ENCODE assay signal across 8 cellular contexts in genomic region chr1:26363549-26364448, GRCh38. TPM values are rescaled to one million over a fixed set of nuclear protein-coding genes. Genes with fewer than 3 reads are reported as not detected.
A peak's percentile ranks its signal among the peaks of the same experiment; 100 is the strongest.
DNase-seq lines count a peak whose midpoint lies in the region; ATAC-seq and TF ChIP-seq lines count a peak whose summit lies in the region.

No MANE protein-coding gene starts in this region.

- H3K9ac ChIP-seq in colonic mucosa (ENCODE audit: low read depth in 2 of 2, low read length in 2 of 2): no peak overlapping the region
- H3K9ac ChIP-seq in liver (ENCODE audit: low read depth in 1 of 2, low read length in 2 of 2): no peak overlapping the region

- peaks cover 18% of the 10 kb centered on the region for H3K27me3 Mint-ChIP-seq in activated CD4-positive, alpha-beta T cell treated with anti-CD3 and anti-CD28 coated beads, Interleukin-2, amount 10 ng/mL, durations not matched to agents 24 days and 14 days

- intact Hi-C loops in activated CD4-positive, alpha-beta T cell treated with anti-CD3 and anti-CD28 coated beads, Interleukin-2, amount 10 ng/mL, durations not matched to agents 24 days and 14 days (cut with micrococcal nuclease): loop anchor here (2.0 to 5.0 kb wide), 3 partner anchors 34 to 77 kb away; no protein-coding TSS in a partner anchor
- intact Hi-C loops in colonic mucosa (cut with DNase I): loop anchor here (2.0 to 5.0 kb wide), 2 partner anchors 41 to 79 kb away; no protein-coding TSS in a partner anchor

- H3K27ac ChIP-seq in AG04450 (ENCODE audit: low read depth, low read length) (no peak overlapping the region), colonic mucosa (no peak overlapping the region), liver (ENCODE audit: low read depth in 1 of 2, low read length in 2 of 2) (no peak overlapping the region)

- TF ChIP-seq RAD21 in liver (IDR thresholded peaks at IDR 0.05): peak; percentile 75 to 82

- H3K4me3 ChIP-seq in AG04450 (ENCODE audit: low read depth, low read length) (no peak overlapping the region), colonic mucosa (no peak overlapping the region), liver (ENCODE audit: low read depth in 1 of 3, low read length in 3 of 3) (no peak overlapping the region)

- H3K27me3 ChIP-seq in AG04450 (ENCODE audit: control insufficient read depth, insufficient read depth, low read length) (peaks cover 56% of the 10 kb centered on the region), colonic mucosa (peaks cover 19% of the 10 kb centered on the region), liver (ENCODE audit: control insufficient read depth in 4 of 4, insufficient read depth in 4 of 4, low read length in 3 of 4) (no peaks in the 10 kb centered on the region)

- POLR2A ChIA-PET in AG04450 (lab: Yijun Ruan, JAX): no interaction called here

- 31% methylated on average over 26 of the region's 26 CpGs for WGBS in liver

- H3K9me3 Mint-ChIP-seq in activated CD4-positive, alpha-beta T cell treated with anti-CD3 and anti-CD28 coated beads, Interleukin-2, amount 10 ng/mL, durations not matched to agents 24 days and 14 days: no peaks in the 10 kb centered on the region

- H3K9me3 ChIP-seq in AG04450 (ENCODE audit: control insufficient read depth, insufficient read depth, low read length) (peaks cover 7% of the 10 kb centered on the region; the same call in 1 of the 2 replicates), colonic mucosa (no peaks in the 10 kb centered on the region), liver (ENCODE audit: control insufficient read depth in 4 of 4, low read length in 3 of 4) (no peaks in the 10 kb centered on the region)

- peak overlapping the region; percentile 11 for H3K27ac Mint-ChIP-seq in activated CD4-positive, alpha-beta T cell treated with anti-CD3 and anti-CD28 coated beads, Interleukin-2, amount 10 ng/mL, durations not matched to agents 24 days and 14 days

- peaks cover 11% of the 10 kb centered on the region for H3K4me1 ChIP-seq in colonic mucosa
- peaks cover 2 to 7% (median 3%) of the 10 kb centered on the region in 4 donors for H3K4me1 ChIP-seq in liver (ENCODE audit: control insufficient read depth in 4 of 4, insufficient read depth in 4 of 4, low read length in 3 of 4)

- H3K4me3 Mint-ChIP-seq in activated CD4-positive, alpha-beta T cell treated with anti-CD3 and anti-CD28 coated beads, Interleukin-2, amount 10 ng/mL, durations not matched to agents 24 days and 14 days: no peak overlapping the region

- peaks cover 39% of the 10 kb centered on the region for H3K4me1 Mint-ChIP-seq in activated CD4-positive, alpha-beta T cell treated with anti-CD3 and anti-CD28 coated beads, Interleukin-2, amount 10 ng/mL, durations not matched to agents 24 days and 14 days

- TF ChIP-seq CTCF in AG04450 (IDR thresholded peaks at IDR 0.05; ENCODE audit: low read depth, low read length): peak; percentile 97
- TF ChIP-seq CTCF in colonic mucosa (IDR thresholded peaks at IDR 0.05): peak; percentile 91
- TF ChIP-seq CTCF in liver (IDR thresholded peaks at IDR 0.05; ENCODE audit: low read depth, low read length, missing input control): peak; percentile 82

- no peaks in the 10 kb centered on the region for H3K36me3 Mint-ChIP-seq in activated CD4-positive, alpha-beta T cell treated with anti-CD3 and anti-CD28 coated beads, Interleukin-2, amount 10 ng/mL, durations not matched to agents 24 days and 14 days (ENCODE audit: low read depth)

- ATAC-seq in GM19397 (IDR thresholded peaks at IDR 0.05; ENCODE audit: unreplicated experiment): peak; percentile 55

- no peaks in the 10 kb centered on the region for H3K36me3 ChIP-seq in colonic mucosa
- H3K36me3 ChIP-seq in liver (ENCODE audit: control insufficient read depth in 4 of 4, insufficient read depth in 3 of 4, low read depth in 1 of 4, low read length in 3 of 4): no peaks in the 10 kb centered on the region

- DNase-seq in AG04450 (ENCODE audit: low read depth, low spot score) (peak; percentile 15), NCI-H460 (ENCODE audit: extremely low read depth, low read depth) (peak; percentile 40), colonic mucosa (peak; percentile 87), cortex of kidney (lab: John Stamatoyannopoulos, UW) (no peak)
- DNase-seq in activated CD4-positive, alpha-beta T cell treated with anti-CD3 and anti-CD28 coated beads, Interleukin-2, amount 10 ng/mL, durations not matched to agents 24 days and 14 days: peak; percentile 96
- peak; percentile 81 for DNase-seq in stimulated activated CD8-positive, alpha-beta memory T cell treated with anti-CD3 and anti-CD28 coated beads, Interleukin-12 subunit alpha, Interleukin-12 subunit beta, amount 100 ng/mL, for 1 hour (ENCODE audit: low read depth)

- CTCF ChIA-PET in AG04450 (lab: Charles Lee): interaction anchor here (0.6 to 4.2 kb wide), 41 partner anchors 10 to 278 kb away, joined by 3 to 120 read pairs (median 4); partner anchors contain the start of genes CEP85, CRYBG2 and ZNF683

TF ChIP-seq in liver, 16 proteins besides CTCF, POLR2A, EP300 and RAD21 (continues in another document):
- TF ChIP-seq, protein P1, sequence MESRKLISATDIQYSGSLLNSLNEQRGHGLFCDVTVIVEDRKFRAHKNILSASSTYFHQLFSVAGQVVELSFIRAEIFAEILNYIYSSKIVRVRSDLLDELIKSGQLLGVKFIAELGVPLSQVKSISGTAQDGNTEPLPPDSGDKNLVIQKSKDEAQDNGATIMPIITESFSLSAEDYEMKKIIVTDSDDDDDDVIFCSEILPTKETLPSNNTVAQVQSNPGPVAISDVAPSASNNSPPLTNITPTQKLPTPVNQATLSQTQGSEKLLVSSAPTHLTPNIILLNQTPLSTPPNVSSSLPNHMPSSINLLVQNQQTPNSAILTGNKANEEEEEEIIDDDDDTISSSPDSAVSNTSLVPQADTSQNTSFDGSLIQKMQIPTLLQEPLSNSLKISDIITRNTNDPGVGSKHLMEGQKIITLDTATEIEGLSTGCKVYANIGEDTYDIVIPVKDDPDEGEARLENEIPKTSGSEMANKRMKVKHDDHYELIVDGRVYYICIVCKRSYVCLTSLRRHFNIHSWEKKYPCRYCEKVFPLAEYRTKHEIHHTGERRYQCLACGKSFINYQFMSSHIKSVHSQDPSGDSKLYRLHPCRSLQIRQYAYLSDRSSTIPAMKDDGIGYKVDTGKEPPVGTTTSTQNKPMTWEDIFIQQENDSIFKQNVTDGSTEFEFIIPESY (IDR thresholded peaks at IDR 0.05): no peak
- TF ChIP-seq EGR1 (IDR thresholded peaks at IDR 0.05; ENCODE audit: low read depth in 2 of 2) (no peak), FOXA2 (IDR thresholded peaks at IDR 0.05) (no peak), JUND (IDR thresholded peaks at IDR 0.05) (no peak), TAF1 (conservative IDR thresholded peaks at IDR 0.05) (no peak), GABPA (IDR thresholded peaks at IDR 0.05 in 1 of 2, conservative IDR thresholded peaks at IDR 0.05 in 1 of 2) (no peak), HNF4G (IDR thresholded peaks at IDR 0.05) (no peak), NR2F2 (IDR thresholded peaks at IDR 0.05) (no peak)

RNA-seq across cellular contexts. Expression of gene ZNF683, which starts 8.8 kb away (rescaled TPM):
- polyA plus RNA-seq in AG04450 (2011; rRNA removed) (not detected in 2 replicates), liver (under 1 TPM in 1 of 2 donors, not detected in 1; 0.09 TPM)
- polyA minus RNA-seq in AG04450 (2011; rRNA and poly(A)+ RNA removed): not detected in 2 replicates
- not detected in 2 replicates for total RNA-seq in NCI-H460 (2014; rRNA removed; shearing (Covaris generic))
- not detected in 2 replicates for polyA plus RNA-seq in NCI-H460 (2014; cell fraction: nucleus; rRNA removed)
- total RNA-seq in activated CD4-positive, alpha-beta T cell treated with anti-CD3 and anti-CD28 coated beads, Interleukin-2, amount 10 ng/mL, durations not matched to agents 24 days and 14 days: not detected in 2 replicates
- total RNA-seq in colonic mucosa (under 1 TPM in 1 of 2 donors, not detected in 1; 0.47 TPM), liver (under 1 TPM in 1 of 2 donors, not detected in 1; 0.17 TPM)

RNA-seq across cellular contexts. Expression of gene CRYBG2, which starts 9.9 kb away (rescaled TPM):
- polyA plus RNA-seq in AG04450 (2011; rRNA removed) (not detected in 2 replicates), liver (under 1 TPM in 1 of 2 donors, not detected in 1; 0.12 TPM)
- polyA minus RNA-seq in AG04450 (2011; rRNA and poly(A)+ RNA removed): not detected in 2 replicates
- total RNA-seq in NCI-H460 (2014; rRNA removed; shearing (Covaris generic)): 0.20 TPM in 1 of 2 replicates, not detected in the other
- polyA plus RNA-seq in NCI-H460 (2014; cell fraction: nucleus; rRNA removed): not detected in 2 replicates
- total RNA-seq in activated CD4-positive, alpha-beta T cell treated with anti-CD3 and anti-CD28 coated beads, Interleukin-2, amount 10 ng/mL, durations not matched to agents 24 days and 14 days: 1.1 and 1.4 TPM in 2 replicates
- total RNA-seq in colonic mucosa (10 to 100 TPM; 12.8 to 30.3 TPM), liver (under 1 TPM; under 0.01 TPM)

RNA-seq across cellular contexts. Expression of gene CD52, which starts 46.0 kb away (rescaled TPM):
- polyA plus RNA-seq in AG04450 (2011; rRNA removed) (not detected in 2 replicates), liver (10 to 100 TPM; 13.8 to 16.4 TPM)
- polyA minus RNA-seq in AG04450 (2011; rRNA and poly(A)+ RNA removed): not detected in 2 replicates
- not detected in 2 replicates for total RNA-seq in NCI-H460 (2014; rRNA removed; shearing (Covaris generic))
- not detected in 2 replicates for polyA plus RNA-seq in NCI-H460 (2014; cell fraction: nucleus; rRNA removed)
- total RNA-seq in activated CD4-positive, alpha-beta T cell treated with anti-CD3 and anti-CD28 coated beads, Interleukin-2, amount 10 ng/mL, durations not matched to agents 24 days and 14 days: 295 and 297 TPM in 2 replicates
- total RNA-seq in colonic mucosa (10 to 100 TPM in 1 of 2 donors, 1 to 10 TPM in 1; 9.4 to 13.1 TPM), liver (1 to 10 TPM; 1.7 to 4.0 TPM)

RNA-seq across cellular contexts. Expression of gene LIN28A, which starts 46.8 kb away (rescaled TPM):
- polyA plus RNA-seq in AG04450 (2011; rRNA removed) (not detected in 2 replicates), liver (not detected)
- not detected in 2 replicates for polyA minus RNA-seq in AG04450 (2011; rRNA and poly(A)+ RNA removed)
- total RNA-seq in NCI-H460 (2014; rRNA removed; shearing (Covaris generic)): not detected in 2 replicates
- polyA plus RNA-seq in NCI-H460 (2014; cell fraction: nucleus; rRNA removed): not detected in 2 replicates
- total RNA-seq in activated CD4-positive, alpha-beta T cell treated with anti-CD3 and anti-CD28 coated beads, Interleukin-2, amount 10 ng/mL, durations not matched to agents 24 days and 14 days: not detected in 2 replicates
- total RNA-seq in colonic mucosa (1 to 10 TPM in 1 of 2 donors, not detected in 1; 1.4 TPM), liver (not detected)

RNA-seq across cellular contexts. Expression of gene UBXN11, which starts 57.4 kb away (rescaled TPM):
- polyA plus RNA-seq in AG04450 (2011; rRNA removed) (6.1 and 7.0 TPM in 2 replicates), liver (1 to 10 TPM; 5.7 to 8.9 TPM)
- polyA minus RNA-seq in AG04450 (2011; rRNA and poly(A)+ RNA removed): 8.5 and 9.8 TPM in 2 replicates
- total RNA-seq in NCI-H460 (2014; rRNA removed; shearing (Covaris generic)): 3.9 and 4.2 TPM in 2 replicates
- 33.3 and 34.1 TPM in 2 replicates for polyA plus RNA-seq in NCI-H460 (2014; cell fraction: nucleus; rRNA removed)
- total RNA-seq in activated CD4-positive, alpha-beta T cell treated with anti-CD3 and anti-CD28 coated beads, Interleukin-2, amount 10 ng/mL, durations not matched to agents 24 days and 14 days: 17.1 and 19.0 TPM in 2 replicates
- total RNA-seq in colonic mucosa (10 to 100 TPM in 1 of 2 donors, 1 to 10 TPM in 1; 8.7 to 25.7 TPM), liver (1 to 10 TPM; 3.0 to 9.5 TPM)

Comparison
In these comparisons a context has a peak if more than half of its experiments do, and no peak if none do; other contexts are left out.
1. RNA of gene CD52, which starts 46.0 kb away (total RNA-seq): 295 to 297 TPM in activated CD4-positive, alpha-beta T cell treated with anti-CD3 and anti-CD28 coated beads, Interleukin-2, amount 10 ng/mL, durations not matched to agents 24 days and 14 days; 9.4 to 13.1 TPM in colonic mucosa, 1.7 to 4.0 TPM in liver and not detected in NCI-H460; every median in the first group is over 10 times any median in the second.
2. Peak in every context shown above with its lines, with median percentiles within 50 percentile points of each other: CTCF ChIP-seq.